ENCODE assay signal across 8 cellular contexts in genomic region chr4:108166441-108167315, GRCh38. TPM values are rescaled to one million over a fixed set of nuclear protein-coding genes. Genes with fewer than 3 reads are reported as not detected.
DNase-seq lines count a peak whose midpoint lies in the region; ATAC-seq and TF ChIP-seq lines count a peak whose summit lies in the region.

No MANE protein-coding gene starts in this region.

- H3K4me1 Mint-ChIP-seq in Caco-2 (ENCODE audit: low read depth, unreplicated experiment), result peaks cover 10% of the 10 kb centered on the region
- H3K4me1 Mint-ChIP-seq in activated naive CD8-positive, alpha-beta T cell (ENCODE audit: low read depth), result peaks cover 47% of the 10 kb centered on the region
- peaks cover 48 to 67% of the 10 kb centered on the region in 2 donors for H3K4me1 Mint-ChIP-seq in immature natural killer cell

- POLR2A ChIA-PET in Caco-2 (lab: Charles Lee), result no interaction called here

- no peaks in the 10 kb centered on the region; the same call in 1 of the 2 replicates for H3K27me3 ChIP-seq in Caco-2 (replicated peaks; ENCODE audit: control insufficient read depth, insufficient read depth, low read length)

- H3K36me3 ChIP-seq in Caco-2 (ENCODE audit: control insufficient read depth, insufficient read depth, low read length), result no peaks in the 10 kb centered on the region

- H3K4me1 ChIP-seq in Caco-2, result 0 out of 2 replicates have a peak, but pooled peaks cover 3% of the 10 kb centered on the region

- H3K9me3 Mint-ChIP-seq in Caco-2 (ENCODE audit: unreplicated experiment) (no peaks in the 10 kb centered on the region), immature natural killer cell (peaks cover 0 to 2% (median 0%) of the 10 kb centered on the region in 6 donors)
- no peaks in the 10 kb centered on the region for H3K9me3 Mint-ChIP-seq in activated naive CD8-positive, alpha-beta T cell (ENCODE audit: low read depth)

- H3K27me3 Mint-ChIP-seq in Caco-2 (ENCODE audit: insufficient read depth, unreplicated experiment) (peaks cover 16% of the 10 kb centered on the region), immature natural killer cell (ENCODE audit: low read depth in 3 of 3) (peaks cover 26 to 32% (median 31%) of the 10 kb centered on the region in 3 donors)
- H3K27me3 Mint-ChIP-seq in activated naive CD8-positive, alpha-beta T cell, result no peaks in the 10 kb centered on the region

- H3K27ac Mint-ChIP-seq in Caco-2 (ENCODE audit: unreplicated experiment) (peak overlapping the region; percentile 4), immature natural killer cell (peak overlapping the region in 3 of 6 donors; percentile 46 to 64 (median 59))
- H3K27ac Mint-ChIP-seq in activated naive CD8-positive, alpha-beta T cell, result peak overlapping the region; percentile 99

- H3K9me3 ChIP-seq in Caco-2, result no peaks in the 10 kb centered on the region

- CTCF ChIA-PET in Caco-2 (lab: Charles Lee), result no interaction called here

- H3K4me3 Mint-ChIP-seq in Caco-2 (ENCODE audit: unreplicated experiment), result peak overlapping the region; percentile 87
- H3K4me3 Mint-ChIP-seq in activated naive CD8-positive, alpha-beta T cell, result peak overlapping the region; percentile 99
- H3K4me3 Mint-ChIP-seq in immature natural killer cell, result peak overlapping the region; percentile 89 to 95 (median 90)

- no peak for TF ChIP-seq CTCF in Caco-2 (IDR thresholded peaks at IDR 0.05; ENCODE audit: insufficient read depth in 1 of 2, low read depth in 1 of 2, low read length in 1 of 2, severe bottlenecking in 1 of 2, unreplicated experiment in 1 of 2)

- peak overlapping the region; percentile 68 for H3K4me3 ChIP-seq in Caco-2 (ENCODE audit: low read depth, low read length)

- DNase-seq in Caco-2 (peak; percentile 49 to 58), SHP77 (lab: John Stamatoyannopoulos, UW) (peak; percentile 14 to 23), immature natural killer cell (peak; percentile 34 to 36 (median 34)), globus pallidus (ENCODE audit: low spot score) (no peak)
- peak; percentile 75 for DNase-seq in stimulated activated CD4-positive, alpha-beta T cell treated with anti-CD3 and anti-CD28 coated beads, Interleukin-4, amount 100 ng/mL, for 1 hour

- peaks cover 7% of the 10 kb centered on the region for H3K36me3 Mint-ChIP-seq in Caco-2 (ENCODE audit: insufficient read depth, unreplicated experiment)
- H3K36me3 Mint-ChIP-seq in activated naive CD8-positive, alpha-beta T cell, result peaks cover 14% of the 10 kb centered on the region
- no peaks in the 10 kb centered on the region for H3K36me3 Mint-ChIP-seq in immature natural killer cell

- no TSS peak for BruUV-seq in Caco-2 (replicated peaks; lab: Mats Ljungman, UMichigan)

- intact Hi-C loops in Caco-2 (cut with micrococcal nuclease; ENCODE audit: unreplicated experiment), result loop anchor here (5.0 to 10.0 kb wide), 4 partner anchors 152 to 346 kb away; no protein-coding TSS in a partner anchor

- ATAC-seq in HG02571 (IDR thresholded peaks at IDR 0.05; ENCODE audit: unreplicated experiment) (peak; percentile 37), HG02623 (IDR thresholded peaks at IDR 0.05; ENCODE audit: unreplicated experiment) (no peak)

RNA-seq across cellular contexts. Expression of gene LEF1, which starts 2.1 kb away (rescaled TPM):
- 19.3 and 22.3 TPM in 2 replicates for total RNA-seq in Caco-2 (2022)
- 10 to 100 TPM; 16.7 to 29.7 (median 28.7) TPM for polyA plus RNA-seq in immature natural killer cell
